ENCODE assay signal across 8 cellular contexts in genomic region chr21:28283652-28284490, GRCh38.
DNase-seq lines count a peak whose midpoint lies in the region; ATAC-seq and TF ChIP-seq lines count a peak whose summit lies in the region.
"Had no signal": no experiment of that assay in that cellular context is flagged by ENCODE, and none has a peak within 500 bp of the region (broad histone marks: within the 10 kb centered on the region; RNA-seq: fewer than 3 reads in every experiment).

No MANE protein-coding gene starts in this region.

- H3K4me1 ChIP-seq in HUES48 (ENCODE audit: control insufficient read depth, insufficient read depth, low read length) (peaks cover 30% of the 10 kb centered on the region), thoracic aorta (ENCODE audit: control insufficient read depth in 1 of 2, low read depth in 2 of 2) (peaks cover 19 to 20% of the 10 kb centered on the region in 2 donors)

- H3K9me3 ChIP-seq in HUES48 (ENCODE audit: control insufficient read depth, insufficient read depth, low read length) (no peaks in the 10 kb centered on the region), thoracic aorta (no peaks in the 10 kb centered on the region)

- H3K27me3 ChIP-seq in HUES48 (ENCODE audit: control insufficient read depth, insufficient read depth, low read length) (no peaks in the 10 kb centered on the region), thoracic aorta (replicated peaks; ENCODE audit: insufficient read depth) (no peaks in the 10 kb centered on the region)

- H3K27ac ChIP-seq in HUES48 (ENCODE audit: low read depth, low read length) (peak overlapping the region; percentile 0), thoracic aorta (peak overlapping the region; percentile 9 to 48)

- TF ChIP-seq CTCF in choroid plexus epithelial cell (conservative IDR thresholded peaks at IDR 0.05; ENCODE audit: low read depth, low read length) (no peak), thoracic aorta (IDR thresholded peaks at IDR 0.05) (no peak)

- no peaks in the 10 kb centered on the region for H3K36me3 ChIP-seq in HUES48 (ENCODE audit: control insufficient read depth, insufficient read depth, low read length)
- no peaks in the 10 kb centered on the region for H3K36me3 ChIP-seq in thoracic aorta

- H3K9ac ChIP-seq in HUES48 (ENCODE audit: low read depth, low read length): no peak overlapping the region

- DNase-seq in choroid plexus epithelial cell (ENCODE audit: low read depth): peak; percentile 96
- peak; percentile 58 for DNase-seq in left kidney (ENCODE audit: low read depth, low spot score)
- DNase-seq in thoracic aorta (ENCODE audit: low spot score): no peak
- DNase-seq in NCI-H345 treated with DMSO at 0.1 percent for 48 hours (lab: John Stamatoyannopoulos, UW; ENCODE audit: unreplicated experiment): no peak
- no peak for DNase-seq in stimulated activated CD4-positive, alpha-beta T cell treated with anti-CD3 and anti-CD28 coated beads, Interleukin-2, amount 100 ng/mL, for 48 hours
- DNase-seq: effector memory CD4-positive, alpha-beta T cell had no signal

- ATAC-seq in thoracic aorta (ENCODE audit: insufficient number of reproducible peaks, low FRiP score, low read depth): no peak
- ATAC-seq in GM21360 (IDR thresholded peaks at IDR 0.05; ENCODE audit: unreplicated experiment): no peak

- H3K4me3 ChIP-seq in HUES48 (ENCODE audit: low read depth, low read length): no peak overlapping the region
- no peak overlapping the region for H3K4me3 ChIP-seq in choroid plexus epithelial cell (ENCODE audit: low read depth, low read length)
- H3K4me3 ChIP-seq in thoracic aorta: peak overlapping the region; percentile 38

Comparison
In these comparisons a context has a peak if more than half of its experiments do, and no peak if none do; other contexts are left out.
1. DNase-seq: peak in choroid plexus epithelial cell (single experiment) and left kidney (single experiment); none in thoracic aorta (single experiment), NCI-H345 treated with DMSO at 0.1 percent for 48 hours (single experiment) and stimulated activated CD4-positive, alpha-beta T cell treated with anti-CD3 and anti-CD28 coated beads, Interleukin-2, amount 100 ng/mL, for 48 hours (0 of 2).